ENCODE assay signal across 23 cellular contexts in the genomic region with DNA sequence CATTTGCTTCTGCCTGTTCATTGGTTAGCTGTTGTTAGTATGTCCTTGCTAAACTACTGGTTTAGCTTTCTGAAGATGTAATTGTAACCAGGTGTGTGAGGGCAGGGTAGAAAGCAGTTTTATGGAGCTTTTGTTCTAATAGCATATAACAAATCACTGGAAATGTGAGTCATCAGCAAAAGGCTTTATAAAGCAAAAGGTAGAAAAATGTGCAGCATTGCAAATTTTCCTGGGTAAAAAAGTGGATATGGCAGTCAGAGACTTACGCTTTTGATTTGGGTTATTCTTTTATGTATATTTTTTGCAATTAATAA.
DNase-seq lines count a peak whose midpoint lies in the region; ATAC-seq, FAIRE-seq and TF ChIP-seq lines count a peak whose summit lies in the region.
"Had no signal": no experiment of that assay in that cellular context is flagged by ENCODE, and none has a peak within 500 bp of the region (broad histone marks: within the 10 kb centered on the region; RNA-seq: fewer than 3 reads in every experiment).

No MANE protein-coding gene starts in this region.

- H2AFZ ChIP-seq in osteoblast (ENCODE audit: low read length), result no peak overlapping the region

- intact Hi-C loops in left lung (cut with DNase I), result no loop called here

- H3K27ac ChIP-seq in osteoblast (ENCODE audit: low read depth, low read length) (no peak overlapping the region), left lung (no peak overlapping the region)
- H3K27ac ChIP-seq: brain microvascular endothelial cell, esophagus muscularis mucosa, neutrophil, right atrium auricular region, SK-N-MC, upper lobe of left lung had no signal

- DNase-seq in NCI-H1436 (lab: John Stamatoyannopoulos, UW) (peak; percentile 17), NCI-H1436 treated with DMSO at 0.1 percent for 48 hours (lab: John Stamatoyannopoulos, UW) (no peak), NCI-H1105 (lab: John Stamatoyannopoulos, UW) (peak; percentile 26), osteoblast (ENCODE audit: insufficient read length, low spot score, missing footprints) (peak; percentile 42), left lung (no peak)
- DNase-seq in stimulated activated CD4-positive, alpha-beta T cell treated with anti-CD3 and anti-CD28 coated beads, Interleukin-12 subunit alpha, Interleukin-12 subunit beta, amount 100 ng/mL, for 4 hours, result no peak
- DNase-seq: activated CD4-positive, alpha-beta T cell treated with anti-CD3 and anti-CD28 coated beads, Interleukin-2, amount 10 ng/mL, durations not matched to agents 24 days and 14 days; activated CD8-positive, alpha-beta memory T cell treated with anti-CD3 and anti-CD28 coated beads, Interleukin-2, amount 50 U/mL, for 48 hours; activated naive CD4-positive, alpha-beta T cell treated with anti-CD3 and anti-CD28 coated beads for 36 hours; brain microvascular endothelial cell; CD8-positive, alpha-beta memory T cell; MM.1S; NCI-H2029 treated with DMSO at 0.1 percent for 48 hours; stimulated activated naive CD8-positive, alpha-beta T cell treated with anti-CD3 and anti-CD28 coated beads, Interleukin-15, Interleukin-2, amounts not matched to agents 100 U/mL and 50 U/mL, for 24 hours; upper lobe of left lung had no signal

- H3K36me3 ChIP-seq in osteoblast (ENCODE audit: insufficient read depth, low read length) (no peaks in the 10 kb centered on the region), left lung (peaks cover 0 to 28% of the 10 kb centered on the region in 2 donors)
- H3K36me3 ChIP-seq: brain microvascular endothelial cell had no signal

- no peak for TF ChIP-seq CTCF in osteoblast (IDR thresholded peaks at IDR 0.05; ENCODE audit: extremely low read depth, low read depth, low read length)
- no peak for TF ChIP-seq CTCF in left lung (IDR thresholded peaks at IDR 0.05)

- no peaks in the 10 kb centered on the region for H3K79me2 ChIP-seq in osteoblast (ENCODE audit: insufficient read depth, low read length)

- no peak overlapping the region for H3K4me2 ChIP-seq in osteoblast (ENCODE audit: insufficient read depth, low read length)

- H3K27me3 ChIP-seq in osteoblast (ENCODE audit: insufficient read depth, low read length) (no peaks in the 10 kb centered on the region), left lung (no peaks in the 10 kb centered on the region)
- H3K27me3 ChIP-seq: brain microvascular endothelial cell, esophagus muscularis mucosa, neutrophil, right atrium auricular region, upper lobe of left lung had no signal

- FAIRE-seq in endometrium (lab: Jason Lieb, UNC), result peak; percentile 37
- FAIRE-seq: A204.1 had no signal

- no peaks in the 10 kb centered on the region for H4K20me1 ChIP-seq in osteoblast (ENCODE audit: insufficient read depth, low read length)

- H3K4me1 ChIP-seq in osteoblast (ENCODE audit: insufficient read depth, low read length), result no peaks in the 10 kb centered on the region
- no peaks in the 10 kb centered on the region for H3K4me1 ChIP-seq in left lung
- H3K4me1 ChIP-seq: right atrium auricular region, upper lobe of left lung had no signal

- no peak overlapping the region for H3K4me3 ChIP-seq in osteoblast (ENCODE audit: insufficient read depth, low read length)
- no peak overlapping the region for H3K4me3 ChIP-seq in left lung
- H3K4me3 ChIP-seq: esophagus muscularis mucosa, right atrium auricular region, upper lobe of left lung had no signal

- H3K9me3 ChIP-seq in osteoblast (ENCODE audit: low read depth, low read length), result no peaks in the 10 kb centered on the region
- H3K9me3 ChIP-seq in left lung, result peaks cover 0 to 2% of the 10 kb centered on the region in 2 donors
- H3K9me3 ChIP-seq: neutrophil, right atrium auricular region, upper lobe of left lung had no signal

- ATAC-seq in left lung, result no peak
- ATAC-seq in HG03460 (IDR thresholded peaks at IDR 0.05; ENCODE audit: unreplicated experiment), result no peak
- ATAC-seq: Panc1; stimulated activated naive CD8-positive, alpha-beta T cell treated with anti-CD3 and anti-CD28 coated beads, Interleukin-15, Interleukin-2, amounts not matched to agents 100 U/mL and 50 U/mL, for 24 hours had no signal

Comparison
In these comparisons a context has a peak if more than half of its experiments do, and no peak if none do; other contexts are left out.
1. DNase-seq: peak in NCI-H1436 (single experiment), NCI-H1105 (single experiment) and osteoblast (single experiment); none in NCI-H1436 treated with DMSO at 0.1 percent for 48 hours (single experiment), stimulated activated CD4-positive, alpha-beta T cell treated with anti-CD3 and anti-CD28 coated beads, Interleukin-12 subunit alpha, Interleukin-12 subunit beta, amount 100 ng/mL, for 4 hours (single experiment) and left lung (0 of 2).